Comparison of ENCODE assay signal across 35 cellular contexts in the genomic region with DNA sequence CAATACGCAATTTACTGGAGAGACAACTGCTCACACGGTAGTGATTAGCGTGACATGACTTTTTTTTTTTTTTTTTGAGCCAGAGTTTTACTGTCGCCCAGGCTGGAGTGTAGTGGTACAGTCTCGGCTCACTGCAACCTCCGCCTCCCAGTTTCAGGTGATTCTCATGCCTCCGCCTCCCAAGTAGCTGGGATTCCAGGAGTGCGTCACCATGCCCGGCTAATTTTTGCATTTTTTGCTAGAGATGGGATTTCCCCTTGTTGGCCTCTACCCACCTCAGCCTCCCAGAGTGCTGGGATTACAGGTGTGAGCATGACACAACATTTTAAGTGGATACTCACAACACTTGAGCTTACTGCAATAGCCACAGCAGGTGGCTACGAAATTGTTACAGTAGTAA.
"Had no signal": no experiment of that assay in that cellular context is flagged by ENCODE, and none has a peak within 500 bp of the region (broad histone marks: within the 10 kb centered on the region; RNA-seq: fewer than 3 reads in every experiment).

No MANE protein-coding gene starts in this region.

- DNase-seq: Karpas-422, Kasumi-1, MG63, MM.1S, MV-4-11, NCI-H1048, NCI-H1092, NCI-H1092 treated with DMSO at 0.1 percent for 48 hours, NCI-H1105, NCI-H1105 treated with DMSO at 0.1 percent for 48 hours, NCI-H1417, NCI-H1417 treated with DMSO at 0.1 percent for 48 hours, NCI-H1436, NCI-H1436 treated with DMSO at 0.1 percent for 48 hours, NCI-H146, NCI-H1694, NCI-H1694 treated with DMSO at 0.1 percent for 48 hours, NCI-H187, NCI-H187 treated with DMSO at 0.1 percent for 48 hours, NCI-H1930, NCI-H2029, NCI-H2029 treated with DMSO at 0.1 percent for 48 hours, NCI-H2081, NCI-H2081 treated with DMSO at 0.1 percent for 48 hours, NCI-H2107, NCI-H2171, NCI-H2171 treated with DMSO at 0.1 percent for 48 hours, NCI-H2227 treated with DMSO at 0.1 percent for 48 hours, NCI-H226, NCI-H345, NCI-H446 treated with DMSO at 0.1 percent for 48 hours, NCI-H510A, NCI-H510A treated with DMSO at 0.1 percent for 48 hours, NCI-H524, NCI-H524 treated with DMSO at 0.1 percent for 48 hours had no signal

- H3K27me3 ChIP-seq: MG63 had no signal

- H3K4me3 ChIP-seq: MG63 had no signal
